In the genomic region with DNA sequence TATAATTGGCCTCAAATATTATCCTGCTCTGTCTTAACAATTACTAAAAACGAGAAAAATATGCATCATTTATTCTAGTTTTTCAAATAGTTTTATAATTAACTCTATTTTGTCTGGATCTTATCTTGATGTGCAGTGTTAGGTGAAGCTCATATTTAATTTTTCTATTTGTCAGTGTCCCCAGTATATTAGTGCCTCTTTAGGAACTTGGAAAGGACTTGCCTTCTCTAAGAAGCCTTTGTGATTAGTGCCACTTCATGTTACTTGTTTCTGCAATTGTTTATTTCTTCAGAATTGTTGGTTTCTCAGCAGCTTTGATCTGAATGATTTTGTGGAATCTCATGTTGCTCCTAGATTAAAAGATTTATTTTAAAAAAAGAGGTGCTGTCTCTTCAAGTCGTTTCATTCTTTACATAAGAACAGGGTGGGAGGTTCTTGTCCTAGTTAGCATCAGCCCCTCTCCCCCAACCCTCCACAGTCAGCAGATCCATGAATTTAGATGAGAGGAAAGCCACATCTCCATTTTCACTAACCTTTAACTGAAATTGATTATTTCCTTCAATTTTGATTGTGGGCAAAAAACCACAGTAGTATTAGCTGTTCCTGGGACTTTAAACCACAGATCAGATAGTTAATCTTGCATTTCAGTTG, we compare ENCODE assay signal across 24 cellular contexts.
A peak's percentile ranks its signal among the peaks of the same experiment; 100 is the strongest.
DNase-seq lines count a peak whose midpoint lies in the region; ATAC-seq, FAIRE-seq and TF ChIP-seq lines count a peak whose summit lies in the region.
"Had no signal": no experiment of that assay in that cellular context is flagged by ENCODE, and none has a peak within 500 bp of the region (broad histone marks: within the 10 kb centered on the region; RNA-seq: fewer than 3 reads in every experiment).

No MANE protein-coding gene starts in this region.

- H3K36me3 Mint-ChIP-seq in GM23338 (ENCODE audit: low read depth) (no peaks in the 10 kb centered on the region), mesothelial cell of epicardium (no peaks in the 10 kb centered on the region)
- H3K36me3 Mint-ChIP-seq in stimulated activated naive B cell treated with anti-CD40 and anti-IgM and Interleukin-4, amounts not matched to agents 10 μg/mL and 1 μg/mL and 100 μg/mL, for 72 hours, result peaks cover 9 to 21% of the 10 kb centered on the region in 2 donors
- H3K36me3 Mint-ChIP-seq in naive thymus-derived CD8-positive, alpha-beta T cell, result no peaks in the 10 kb centered on the region

- no peak overlapping the region for H2AFZ ChIP-seq in GM23338

- H3K79me2 ChIP-seq in GM23338 (replicated peaks; ENCODE audit: insufficient read depth), result no peaks in the 10 kb centered on the region

- TF ChIP-seq CTCF in GM23338 (conservative IDR thresholded peaks at IDR 0.05; ENCODE audit: low read depth in 2 of 2), result no peak
- no peak for TF ChIP-seq CTCF in RWPE2 (IDR thresholded peaks at IDR 0.05; ENCODE audit: poor library complexity, severe bottlenecking)
- no peak for TF ChIP-seq CTCF in mesothelial cell of epicardium (IDR thresholded peaks at IDR 0.05; ENCODE audit: unreplicated experiment)
- no peak for TF ChIP-seq CTCF in kidney (IDR thresholded peaks at IDR 0.05; ENCODE audit: borderline replicate concordance, extremely low read depth, insufficient read depth)

- no peak for FAIRE-seq in kidney (lab: Jason Lieb, UNC)
- FAIRE-seq: endothelial cell of umbilical vein had no signal

- no peaks in the 10 kb centered on the region for H3K9me3 Mint-ChIP-seq in GM23338
- no peaks in the 10 kb centered on the region for H3K9me3 Mint-ChIP-seq in mesothelial cell of epicardium
- H3K9me3 Mint-ChIP-seq in stimulated activated naive B cell treated with anti-CD40 and anti-IgM and Interleukin-4, amounts not matched to agents 10 μg/mL and 1 μg/mL and 100 μg/mL, for 72 hours, result peaks cover 4 to 5% of the 10 kb centered on the region in 2 donors
- H3K9me3 Mint-ChIP-seq in naive thymus-derived CD8-positive, alpha-beta T cell, result no peaks in the 10 kb centered on the region
- H3K9me3 Mint-ChIP-seq: CD8-positive, alpha-beta memory T cell had no signal

- H3K27me3 ChIP-seq in GM23338 (ENCODE audit: insufficient read depth) (no peaks in the 10 kb centered on the region), RWPE2 (ENCODE audit: insufficient read depth, poor library complexity, severe bottlenecking) (no peaks in the 10 kb centered on the region)
- H3K27me3 ChIP-seq: spleen, testis had no signal

- H3K4me1 Mint-ChIP-seq in GM23338 (peaks cover 77% of the 10 kb centered on the region), mesothelial cell of epicardium (peaks cover 84% of the 10 kb centered on the region)
- H3K4me1 Mint-ChIP-seq in stimulated activated naive B cell treated with anti-CD40 and anti-IgM and Interleukin-4, amounts not matched to agents 10 μg/mL and 1 μg/mL and 100 μg/mL, for 72 hours, result peaks cover 44 to 84% of the 10 kb centered on the region in 2 donors
- peaks cover 21 to 65% (median 57%) of the 10 kb centered on the region in 4 donors for H3K4me1 Mint-ChIP-seq in naive thymus-derived CD8-positive, alpha-beta T cell

- H3K4me3 Mint-ChIP-seq in GM23338 (no peak overlapping the region), mesothelial cell of epicardium (no peak overlapping the region)
- no peak overlapping the region for H3K4me3 Mint-ChIP-seq in stimulated activated naive B cell treated with anti-CD40 and anti-IgM and Interleukin-4, amounts not matched to agents 10 μg/mL and 1 μg/mL and 100 μg/mL, for 72 hours
- H3K4me3 Mint-ChIP-seq in naive thymus-derived CD8-positive, alpha-beta T cell, result no peak overlapping the region
- H3K4me3 Mint-ChIP-seq: activated naive CD8-positive, alpha-beta T cell; CD8-positive, alpha-beta memory T cell had no signal

- H3K27ac Mint-ChIP-seq in GM23338 (peak overlapping the region; percentile 93), mesothelial cell of epicardium (peak overlapping the region; percentile 97)
- peak overlapping the region; percentile 49 for H3K27ac Mint-ChIP-seq in stimulated activated naive B cell treated with anti-CD40 and anti-IgM and Interleukin-4, amounts not matched to agents 10 μg/mL and 1 μg/mL and 100 μg/mL, for 72 hours
- H3K27ac Mint-ChIP-seq in naive thymus-derived CD8-positive, alpha-beta T cell, result peak overlapping the region in 2 of 10 donors; percentile 27 to 46

- intact Hi-C loops in kidney (cut with DNase I), result no loop called here

- H3K27ac ChIP-seq in GM23338 (ENCODE audit: low read depth) (peak overlapping the region; percentile 16), RWPE2 (ENCODE audit: poor library complexity, severe bottlenecking) (peak overlapping the region; percentile 63), kidney (ENCODE audit: low read depth in 2 of 2, low read length in 2 of 2) (no peak overlapping the region)
- H3K27ac ChIP-seq: spleen, testis had no signal

- ATAC-seq in GM23338 (peak; percentile 67), RWPE2 (ENCODE audit: low read depth) (no peak)
- ATAC-seq in stimulated activated naive B cell treated with anti-CD40 and anti-IgM and Interleukin-4, amounts not matched to agents 10 μg/mL and 1 μg/mL and 100 μg/mL, for 72 hours (replicated peaks), result no peak
- no peak for ATAC-seq in naive thymus-derived CD8-positive, alpha-beta T cell

- H3K27me3 Mint-ChIP-seq in GM23338 (ENCODE audit: insufficient read depth, low read depth, poor library complexity) (peaks cover 2% of the 10 kb centered on the region), mesothelial cell of epicardium (ENCODE audit: low read depth) (no peaks in the 10 kb centered on the region)
- H3K27me3 Mint-ChIP-seq in stimulated activated naive B cell treated with anti-CD40 and anti-IgM and Interleukin-4, amounts not matched to agents 10 μg/mL and 1 μg/mL and 100 μg/mL, for 72 hours, result no peaks in the 10 kb centered on the region
- H3K27me3 Mint-ChIP-seq in naive thymus-derived CD8-positive, alpha-beta T cell, result no peaks in the 10 kb centered on the region
- H3K27me3 Mint-ChIP-seq: activated naive CD8-positive, alpha-beta T cell; CD8-positive, alpha-beta memory T cell had no signal

- H3K36me3 ChIP-seq in GM23338 (ENCODE audit: insufficient read depth) (no peaks in the 10 kb centered on the region), RWPE2 (ENCODE audit: low read depth) (no peaks in the 10 kb centered on the region), kidney (ENCODE audit: control insufficient read depth in 1 of 2, insufficient read depth in 2 of 2, low read length in 2 of 2) (no peaks in the 10 kb centered on the region)
- H3K36me3 ChIP-seq: spleen had no signal

- H3K4me3 ChIP-seq in GM23338 (no peak overlapping the region), RWPE2 (ENCODE audit: severe bottlenecking) (no peak overlapping the region), kidney (ENCODE audit: low read length in 2 of 2) (no peak overlapping the region)
- H3K4me3 ChIP-seq: lung, spleen, testis had no signal

- DNase-seq in GM23338 (ENCODE audit: low spot score) (peak; percentile 47), RWPE2 (ENCODE audit: low spot score) (no peak), mesothelial cell of epicardium (ENCODE audit: low spot score in 2 of 2, unreplicated experiment in 2 of 2) (no peak), T-helper 1 cell (no peak), Kasumi-1 (lab: John Stamatoyannopoulos, UW) (no peak), kidney (no peak)
- DNase-seq in stimulated activated naive B cell treated with anti-CD40 and anti-IgM and Interleukin-4, amounts not matched to agents 10 μg/mL and 1 μg/mL and 100 μg/mL, for 72 hours, result no peak
- DNase-seq in naive thymus-derived CD8-positive, alpha-beta T cell, result no peak
- DNase-seq: activated CD4-positive, alpha-beta T cell treated with anti-CD3 and anti-CD28 coated beads, Interleukin-2, amount 50 U/mL, for 48 hours; activated CD8-positive, alpha-beta memory T cell treated with anti-CD3 and anti-CD28 coated beads, Interleukin-2, amount 50 U/mL, for 4 hours; aorta; caudate nucleus; CD8-positive, alpha-beta memory T cell; NCI-H1105; NCI-H2029 treated with DMSO at 0.1 percent for 48 hours; NCI-H2227 treated with DMSO at 0.1 percent for 48 hours; retina; spleen; stimulated activated CD4-positive, alpha-beta T cell treated with anti-CD3 and anti-CD28 coated beads, Interleukin-2, amount 100 ng/mL, for 48 hours; stimulated activated naive CD4-positive, alpha-beta T cell; testis had no signal

- no peaks in the 10 kb centered on the region for H3K9me2 ChIP-seq in GM23338 (ENCODE audit: insufficient read depth)

- POLR2A ChIA-PET in naive thymus-derived CD8-positive, alpha-beta T cell (lab: Charles Lee), result interaction anchor here (0.9 to 10.3 kb wide), 5 partner anchors 25 to 561 kb away, joined by 3 to 150 read pairs (median 6); partner anchors contain the start of gene ZFP36L1

- H4K20me1 ChIP-seq in GM23338 (replicated peaks; ENCODE audit: insufficient read depth), result no peaks in the 10 kb centered on the region

- H3K4me1 ChIP-seq in GM23338 (ENCODE audit: insufficient read depth) (peaks cover 78% of the 10 kb centered on the region), RWPE2 (ENCODE audit: insufficient read depth, poor library complexity, severe bottlenecking) (peaks cover 51% of the 10 kb centered on the region), kidney (ENCODE audit: control insufficient read depth in 1 of 2, insufficient read depth in 1 of 2, low read depth in 1 of 2, low read length in 2 of 2) (peaks cover 9 to 14% of the 10 kb centered on the region in 2 donors)

- H3K9me3 ChIP-seq in RWPE2 (ENCODE audit: severe bottlenecking) (no peaks in the 10 kb centered on the region), kidney (ENCODE audit: control insufficient read depth in 1 of 2, low read length in 2 of 2) (no peaks in the 10 kb centered on the region)
- H3K9me3 ChIP-seq: spleen, testis had no signal

- H3F3A ChIP-seq in GM23338 (replicated peaks; ENCODE audit: low read depth), result no peaks in the 10 kb centered on the region; the same call in 1 of the 2 replicates

- no peak overlapping the region for H3K9ac ChIP-seq in kidney (ENCODE audit: low read length in 2 of 2)

- H3K4me2 ChIP-seq in GM23338, result peak overlapping the region; percentile 34

TF ChIP-seq in GM23338, 12 proteins besides CTCF, POLR2A, EP300 and RAD21:
- TF ChIP-seq STAT1 (IDR thresholded peaks at IDR 0.05; ENCODE audit: unreplicated experiment), result no peak
- no peak for TF ChIP-seq NANOG (IDR thresholded peaks at IDR 0.05; ENCODE audit: borderline replicate concordance)

Comparison
In these comparisons a context has a peak if more than half of its experiments do, and no peak if none do; other contexts are left out.
1. H3K27ac ChIP-seq: peak in GM23338 (single experiment) and RWPE2 (single experiment); none in kidney (0 of 2).